ENCODE assay signal across 8 cellular contexts in the genomic region with DNA sequence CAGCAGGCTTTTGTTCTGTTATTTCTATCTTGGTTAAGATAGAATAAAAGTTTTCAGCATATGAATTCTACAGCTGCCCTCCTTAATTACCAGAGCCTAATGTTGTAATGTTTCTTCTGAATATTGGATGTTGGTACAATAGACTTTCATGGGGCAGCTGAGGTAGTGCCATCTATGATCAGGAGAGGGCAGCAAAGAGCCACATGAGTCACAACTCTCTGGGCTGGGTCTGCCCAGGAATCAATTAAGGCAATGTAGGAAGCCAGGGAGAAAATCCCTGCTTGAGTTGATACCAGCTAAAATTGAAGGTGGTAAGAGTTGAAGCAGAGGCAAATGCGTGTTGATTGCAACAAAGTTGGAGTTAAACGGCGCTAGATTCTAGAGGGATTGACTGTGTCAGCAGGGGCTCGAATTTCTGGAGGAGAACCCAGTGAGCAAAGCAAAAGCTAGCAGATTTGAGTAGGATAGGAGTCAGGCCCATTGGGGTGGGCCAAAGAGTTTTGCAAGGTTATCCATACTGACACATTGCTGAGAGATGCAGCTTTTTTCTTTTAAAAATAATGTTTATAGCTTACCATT. TPM values are rescaled to one million over a fixed set of nuclear protein-coding genes. Genes with fewer than 3 reads are reported as not detected.
DNase-seq lines count a peak whose midpoint lies in the region; ATAC-seq, FAIRE-seq and TF ChIP-seq lines count a peak whose summit lies in the region.

No MANE protein-coding gene starts in this region.

- H3K4me1 ChIP-seq in HCT116 (ENCODE audit: control insufficient read depth in 1 of 2, insufficient read depth in 2 of 2, low read length in 2 of 2): peaks cover 9 to 15% of the 10 kb centered on the region in 2 experiments

- no peaks in the 10 kb centered on the region for H3K79me2 ChIP-seq in HCT116 (ENCODE audit: insufficient read depth, low read length)

- H3K9me2 ChIP-seq in HCT116 (ENCODE audit: insufficient read depth): no peaks in the 10 kb centered on the region

- no peaks in the 10 kb centered on the region for H3K36me3 ChIP-seq in HCT116 (ENCODE audit: control insufficient read depth in 1 of 2, insufficient read depth in 2 of 2, low read length in 2 of 2)

- peak; percentile 58 for TF ChIP-seq RAD21 in HCT116 (IDR thresholded peaks at IDR 0.05; ENCODE audit: low read depth)

- no peak overlapping the region for H3K4me2 ChIP-seq in HCT116 (ENCODE audit: low read length)

- RAD21 ChIA-PET in HCT116 (lab: Charles Lee; ENCODE audit: low non-redundant PET in 1 of 2, low total read pairs in 2 of 2, uncharacterized antibody in 2 of 2, unreplicated experiment in 2 of 2): interaction anchor here (1.0 to 1.6 kb wide), 2 partner anchors 273 kb away, joined by 4 to 5 read pairs; no protein-coding TSS in a partner anchor

- no peak overlapping the region for H3K4me3 Mint-ChIP-seq in brain

- H3K36me3 Mint-ChIP-seq in brain: no peaks in the 10 kb centered on the region

- BruUV-seq in HCT116 (replicated peaks; lab: Mats Ljungman, UMichigan): no TSS peak

- FAIRE-seq in TTC549 (lab: Jason Lieb, UNC): peak; percentile 66

- no peak overlapping the region for H3K4me3 ChIP-seq in HCT116 (replicated peaks in 1 of 2; ENCODE audit: low read depth in 1 of 2, low read length in 2 of 2)

- no peak overlapping the region for H2AFZ ChIP-seq in HCT116 (ENCODE audit: low read depth, low read length, poor library complexity, severe bottlenecking)

- no peak overlapping the region for H3K9ac ChIP-seq in HCT116 (ENCODE audit: low read length)

- ATAC-seq in HCT116 (peak; percentile 90), GM18519 (IDR thresholded peaks at IDR 0.05; ENCODE audit: low FRiP score, unreplicated experiment) (no peak)

- H3K27me3 ChIP-seq in HCT116 (ENCODE audit: insufficient read depth, low read length): no peaks in the 10 kb centered on the region

- H3K4me1 Mint-ChIP-seq in brain: peaks cover 4% of the 10 kb centered on the region

- H3K27me3 Mint-ChIP-seq in brain: peaks cover 12% of the 10 kb centered on the region

- H4K20me1 ChIP-seq in HCT116 (ENCODE audit: insufficient read depth): no peaks in the 10 kb centered on the region

- H3K27ac ChIP-seq in HCT116 (ENCODE audit: low read depth, low read length): no peak overlapping the region

- TF ChIP-seq POLR2A in HCT116 (IDR thresholded peaks at IDR 0.05; ENCODE audit: borderline replicate concordance, extremely low read depth, insufficient read depth, insufficient read length): no peak

- H3K9me3 ChIP-seq in HCT116 (ENCODE audit: control insufficient read depth in 1 of 2, insufficient read depth in 1 of 2, low read depth in 1 of 2, low read length in 2 of 2): no peaks in the 10 kb centered on the region

- POLR2A ChIA-PET in GM10248 (lab: Yijun Ruan, JAX): no interaction called here
- POLR2A ChIA-PET in HCT116 (lab: Charles Lee): no interaction called here

- DNase-seq in GM10248 (ENCODE audit: extremely low spot score) (peak; percentile 73), HCT116 (ENCODE audit: low read depth, low spot score) (peak; percentile 50), NCI-H1105 (lab: John Stamatoyannopoulos, UW) (peak; percentile 55), iris pigment epithelial cell (ENCODE audit: low read depth) (peak; percentile 51)
- DNase-seq in stimulated activated CD4-positive, alpha-beta T cell treated with anti-CD3 and anti-CD28 coated beads, Interleukin-1b, Interleukin-23, amount 100 ng/mL, for 1 hour (ENCODE audit: low read depth in 2 of 2): peak; percentile 5 to 38

- peak; percentile 86 for TF ChIP-seq CTCF in GM10248 (IDR thresholded peaks at IDR 0.05; ENCODE audit: control extremely low read depth, extremely low read depth, low read depth, missing control alignments)
- peak; percentile 50 to 91 (median 89); a peak in 5 of 6 replicates for TF ChIP-seq CTCF in HCT116 (IDR thresholded peaks at IDR 0.05 in 2 of 3, conservative IDR thresholded peaks at IDR 0.05 in 1 of 3; ENCODE audit: borderline replicate concordance in 1 of 3, insufficient read depth in 1 of 3, low read depth in 2 of 3, low read length in 2 of 3)
- peak; percentile 77 to 86 for TF ChIP-seq CTCF in brain (conservative IDR thresholded peaks at IDR 0.05)

- CTCF ChIA-PET in GM10248 (lab: Yijun Ruan, JAX) (interaction anchor here (0.8 to 4.4 kb wide), 42 partner anchors 8 to 654 kb away, joined by 3 to 70 read pairs (median 4); partner anchors contain the start of gene MC5R), HCT116 (lab: Charles Lee) (interaction anchor here (0.7 to 4.6 kb wide), 16 partner anchors 8 to 597 kb away, joined by 3 to 54 read pairs (median 6); partner anchors contain the start of gene MC5R)

- no peaks in the 10 kb centered on the region for H3K9me3 Mint-ChIP-seq in brain

- H3K27ac Mint-ChIP-seq in brain: peak overlapping the region in 1 of 5 experiments; percentile 17

- intact Hi-C loops in HCT116 (cut with micrococcal nuclease): loop anchor here (1.0 to 10.0 kb wide), 2 partner anchors 273 to 581 kb away; no protein-coding TSS in a partner anchor

TF ChIP-seq in HCT116, 20 proteins besides CTCF, POLR2A, EP300 and RAD21:
- TF ChIP-seq FOSL1 (IDR thresholded peaks at IDR 0.05; ENCODE audit: low read depth): peak; percentile 12; the same call in 1 of the 2 replicates
- TF ChIP-seq SRF (IDR thresholded peaks at IDR 0.05; ENCODE audit: low read depth): no peak
TF ChIP-seq in HCT116: peak in this region for 1.

RNA-seq across cellular contexts. Expression of gene MC5R, which starts 10.6 kb away (rescaled TPM):
- not detected for total RNA-seq in HCT116 (2021; ENCODE audit: unreplicated experiment)
- not detected in 2 replicates for polyA plus RNA-seq in HCT116 (2012)
- polyA plus RNA-seq in brain (ENCODE audit: insufficient read depth, low read depth, low replicate concordance): not detected

Comparison
In these comparisons a context has a peak if more than half of its experiments do, and no peak if none do; other contexts are left out.
1. DNase-seq: peak in every context shown above with its lines; median percentile 73 in GM10248; 55 in NCI-H1105; 51 in iris pigment epithelial cell; 50 in HCT116; 22 in stimulated activated CD4-positive, alpha-beta T cell treated with anti-CD3 and anti-CD28 coated beads, Interleukin-1b, Interleukin-23, amount 100 ng/mL, for 1 hour.